Comparison of ENCODE assay signal across 1 cellular context in the genomic region with DNA sequence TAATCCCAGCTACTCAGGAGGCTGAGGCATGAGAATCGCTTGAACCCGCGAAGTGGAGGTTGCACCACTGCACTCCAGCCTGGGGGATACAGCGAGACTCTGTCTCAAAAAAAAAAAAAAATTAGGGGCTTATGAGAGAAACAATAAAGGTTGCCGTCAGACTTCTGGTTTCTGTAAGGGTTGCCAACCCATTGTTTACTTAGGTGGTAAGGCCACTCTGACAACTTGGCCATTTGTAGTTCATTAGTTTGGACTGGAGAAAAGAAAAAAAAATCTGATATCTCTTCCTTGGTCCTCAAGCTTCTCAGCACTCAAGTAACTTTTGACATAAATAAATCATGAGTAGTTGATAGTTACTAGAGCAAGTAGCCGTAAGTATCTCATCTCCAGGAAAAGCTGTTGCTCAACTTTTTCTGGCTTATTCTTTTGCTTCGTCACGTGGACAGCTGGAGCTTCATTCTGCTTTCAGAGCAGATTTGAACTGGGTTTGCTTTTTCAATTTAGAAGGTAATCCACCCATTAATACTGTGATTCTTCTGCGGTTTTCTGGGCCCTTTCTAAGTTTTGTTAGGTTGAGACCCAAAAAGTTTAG.
TF ChIP-seq lines count a peak whose summit lies in the region.

No MANE protein-coding gene starts in this region.

TF ChIP-seq in SK-N-SH, 30 proteins besides CTCF, POLR2A, EP300 and RAD21 (continued from another document):
- TF ChIP-seq REST (IDR thresholded peaks at IDR 0.05; ENCODE audit: low read depth, low read length) (no peak), IRF3 (IDR thresholded peaks at IDR 0.05; ENCODE audit: low read depth, low read length) (no peak), RFX5 (IDR thresholded peaks at IDR 0.05; ENCODE audit: low read length) (no peak), FOXM1 (IDR thresholded peaks at IDR 0.05; ENCODE audit: low read depth) (no peak), MEF2A (IDR thresholded peaks at IDR 0.05; ENCODE audit: borderline replicate concordance, low read depth) (no peak), RXRA (IDR thresholded peaks at IDR 0.05; ENCODE audit: borderline replicate concordance, low read depth) (no peak), ELF1 (IDR thresholded peaks at IDR 0.05) (no peak), GATA2 (CRISPR knock-in tag; IDR thresholded peaks at IDR 0.05) (no peak), TAF1 (IDR thresholded peaks at IDR 0.05; ENCODE audit: borderline replicate concordance, low read depth, low read length) (no peak), NRF1 (IDR thresholded peaks at IDR 0.05; ENCODE audit: low read depth, low read length) (no peak), GABPA (IDR thresholded peaks at IDR 0.05; ENCODE audit: low read depth) (no peak), YY1 (IDR thresholded peaks at IDR 0.05; ENCODE audit: low read depth) (no peak), SMC3 (IDR thresholded peaks at IDR 0.05; ENCODE audit: low read depth, low read length) (no peak), SIN3A (IDR thresholded peaks at IDR 0.05; ENCODE audit: borderline replicate concordance, low read depth, low read length) (no peak)
- TF ChIP-seq, protein P1, sequence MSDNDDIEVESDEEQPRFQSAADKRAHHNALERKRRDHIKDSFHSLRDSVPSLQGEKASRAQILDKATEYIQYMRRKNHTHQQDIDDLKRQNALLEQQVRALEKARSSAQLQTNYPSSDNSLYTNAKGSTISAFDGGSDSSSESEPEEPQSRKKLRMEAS (IDR thresholded peaks at IDR 0.05; ENCODE audit: low read depth) = no peak
- TF ChIP-seq, protein P2, sequence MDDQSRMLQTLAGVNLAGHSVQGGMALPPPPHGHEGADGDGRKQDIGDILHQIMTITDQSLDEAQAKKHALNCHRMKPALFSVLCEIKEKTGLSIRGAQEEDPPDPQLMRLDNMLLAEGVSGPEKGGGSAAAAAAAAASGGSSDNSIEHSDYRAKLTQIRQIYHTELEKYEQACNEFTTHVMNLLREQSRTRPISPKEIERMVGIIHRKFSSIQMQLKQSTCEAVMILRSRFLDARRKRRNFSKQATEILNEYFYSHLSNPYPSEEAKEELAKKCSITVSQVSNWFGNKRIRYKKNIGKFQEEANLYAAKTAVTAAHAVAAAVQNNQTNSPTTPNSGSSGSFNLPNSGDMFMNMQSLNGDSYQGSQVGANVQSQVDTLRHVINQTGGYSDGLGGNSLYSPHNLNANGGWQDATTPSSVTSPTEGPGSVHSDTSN (IDR thresholded peaks at IDR 0.05) = no peak
